In genomic region chr9:71620806-71621205, GRCh38 we compare ENCODE assay signal across 20 cellular contexts.
"Had no signal": no experiment of that assay in that cellular context is flagged by ENCODE, and none has a peak within 500 bp of the region (broad histone marks: within the 10 kb centered on the region; RNA-seq: fewer than 3 reads in every experiment).

No MANE protein-coding gene starts in this region.

- FAIRE-seq: endometrium, TTC549 had no signal

- DNase-seq: activated CD4-positive, alpha-beta T cell treated with anti-CD3 and anti-CD28 coated beads for 4 hours; activated CD4-positive, alpha-beta T cell treated with anti-CD3 and anti-CD28 coated beads, Interleukin-2, amount 50 U/mL, for 4 hours; activated naive CD4-positive, alpha-beta T cell; activated T-cell treated with anti-CD3 and anti-CD28 coated beads for 4 hours; activated T-cell treated with anti-CD3 and anti-CD28 coated beads, Interleukin-2, amount 50 U/mL, for 72 hours; cerebellar nuclear complex; colonic mucosa; effector CD8-positive, alpha-beta T cell; gastrocnemius medialis; immature natural killer cell; naive thymus-derived CD8-positive, alpha-beta T cell; occipital lobe; right lobe of liver; stimulated activated CD4-positive, alpha-beta T cell treated with anti-CD3 and anti-CD28 coated beads, Interleukin-2, amount 100 ng/mL, for 48 hours; stimulated activated naive CD8-positive, alpha-beta T cell treated with anti-CD3 and anti-CD28 coated beads, Interleukin-15, Interleukin-2, amounts not matched to agents 100 U/mL and 50 U/mL, for 24 hours; T-helper 9 cell; uterus had no signal

- ATAC-seq: activated naive CD4-positive, alpha-beta T cell treated with anti-CD3 and anti-CD28 coated beads, Interleukin-2, amount 50 U/mL, for 72 hours; activated T-cell treated with anti-CD3 and anti-CD28 coated beads, Interleukin-2, amount 50 U/mL, for 72 hours; gastrocnemius medialis; naive thymus-derived CD8-positive, alpha-beta T cell; right lobe of liver; stimulated activated naive CD8-positive, alpha-beta T cell treated with anti-CD3 and anti-CD28 coated beads, Interleukin-15, Interleukin-2, amounts not matched to agents 100 U/mL and 50 U/mL, for 24 hours had no signal
